ENCODE assay signal across 8 cellular contexts in genomic region chr12:116277393-116278258, GRCh38. TPM values are rescaled to one million over a fixed set of nuclear protein-coding genes. Genes with fewer than 3 reads are reported as not detected.
DNase-seq lines count a peak whose midpoint lies in the region; ATAC-seq, FAIRE-seq and TF ChIP-seq lines count a peak whose summit lies in the region.

Gene MED13L (minus strand): TSS chr12:116277693. CDS start chr12:116277131, 562 bp downstream.

- H3K4me1 ChIP-seq in mammary epithelial cell (ENCODE audit: insufficient read depth, low read length) (peaks cover 4% of the 10 kb centered on the region), small intestine (ENCODE audit: control insufficient read depth in 2 of 2, insufficient read depth in 1 of 2, low read depth in 1 of 2, low read length in 1 of 2) (peaks cover 0 to 4% of the 10 kb centered on the region in 2 donors)

- H3K4me2 ChIP-seq in mammary epithelial cell (ENCODE audit: insufficient read depth, low read depth, low read length), result peak within 1 kb of the TSS; percentile 95

- in situ Hi-C loops in mammary epithelial cell (cut with MboI; ENCODE audit: low sequenced_read_pairs in 2 of 2), result loop anchor here in 1 of 2 donors (25.0 kb wide), 1 partner anchor 335 kb away; no protein-coding TSS in a partner anchor

- dilution Hi-C loops in mammary epithelial cell (cut with HindIII; ENCODE audit: low sequenced_read_pairs), result no loop called here

- no peak for FAIRE-seq in small intestine (lab: Jason Lieb, UNC)

- no CpG with 5 or more reads among the region's 119 CpGs for WGBS in mammary epithelial cell (ENCODE audit: low coverage, missing lambda C conversion rate)
- WGBS in small intestine, 3 donors, result 0 to 1% (median 1%) methylated on average over 18 to 118 of the region's 119 CpGs

- TF ChIP-seq CTCF in WI38 (IDR thresholded peaks at IDR 0.05; ENCODE audit: low read depth, low read length), result no peak
- TF ChIP-seq CTCF in mammary epithelial cell (conservative IDR thresholded peaks at IDR 0.05 in 1 of 2, IDR thresholded peaks at IDR 0.05 in 1 of 2; ENCODE audit: extremely low read depth in 1 of 2, insufficient read depth in 1 of 2, low read depth in 1 of 2, low read length in 2 of 2), result peak in 1 of 2 donors; percentile 35

- peak within 1 kb of the TSS; percentile 98 for H2AFZ ChIP-seq in mammary epithelial cell (ENCODE audit: low read depth, low read length)

- H3K9ac ChIP-seq in mammary epithelial cell (ENCODE audit: insufficient read depth, low read length), result peak within 1 kb of the TSS; percentile 83

- no peaks in the 10 kb centered on the region for H4K20me1 ChIP-seq in mammary epithelial cell (ENCODE audit: insufficient read depth, low read length)

- H3K36me3 ChIP-seq in mammary epithelial cell (ENCODE audit: insufficient read depth, low read length), result no peaks in the 10 kb centered on the region
- H3K36me3 ChIP-seq in small intestine (ENCODE audit: control insufficient read depth in 2 of 2, insufficient read depth in 2 of 2, low read length in 2 of 2), result no peaks in the 10 kb centered on the region

- H3K27ac ChIP-seq in mammary epithelial cell (ENCODE audit: insufficient read depth, low read depth, low read length) (peak within 1 kb of the TSS; percentile 65), small intestine (ENCODE audit: low read depth in 1 of 2, low read length in 1 of 2) (peak within 1 kb of the TSS; percentile 86 to 96)

- H3K9me3 ChIP-seq in mammary epithelial cell (replicated peaks; ENCODE audit: insufficient read depth, low read length) (no peaks in the 10 kb centered on the region), small intestine (ENCODE audit: control insufficient read depth, low read depth) (no peaks in the 10 kb centered on the region)

- H3K79me2 ChIP-seq in mammary epithelial cell (ENCODE audit: insufficient read depth, low read length), result peaks cover 47% of the 10 kb centered on the region

- ATAC-seq in GM18519 (IDR thresholded peaks at IDR 0.05; ENCODE audit: low FRiP score, unreplicated experiment), result peak; percentile 61
- ATAC-seq in HG03045 (IDR thresholded peaks at IDR 0.05; ENCODE audit: unreplicated experiment), result peak; percentile 82

- CTCF ChIA-PET in mammary epithelial cell (lab: Charles Lee; ENCODE audit: low non-redundant PET), result interaction anchor here (0.7 kb wide), 1 partner anchor 112 kb away, joined by 10 read pairs; no protein-coding TSS in a partner anchor

- TSS peak; percentile 39 for BruUV-seq in mammary epithelial cell (replicated peaks; lab: Mats Ljungman, UMichigan)

- H3K27me3 ChIP-seq in mammary epithelial cell (ENCODE audit: insufficient read depth, low read length) (no peaks in the 10 kb centered on the region), small intestine (ENCODE audit: control insufficient read depth in 2 of 2, insufficient read depth in 2 of 2, low read length in 2 of 2) (no peaks in the 10 kb centered on the region)

- H3K4me3 ChIP-seq in WI38 (ENCODE audit: low read depth, low read length), result peak within 1 kb of the TSS; percentile 74
- H3K4me3 ChIP-seq in mammary epithelial cell (replicated peaks in 1 of 3; ENCODE audit: insufficient read depth in 1 of 3, low read depth in 2 of 3, low read length in 3 of 3), result peak within 1 kb of the TSS; percentile 72 to 91 (median 89)
- H3K4me3 ChIP-seq in small intestine (ENCODE audit: low read depth in 1 of 2, low read length in 2 of 2), result peak within 1 kb of the TSS; percentile 94 to 97

- intact Hi-C loops in mammary epithelial cell (cut with micrococcal nuclease), result loop anchor here (1.0 to 10.0 kb wide), 6 partner anchors 41 to 427 kb away; no protein-coding TSS in a partner anchor

- DNase-seq in 8988T (peak; percentile 98), NCI-H2171 treated with DMSO at 0.1 percent for 48 hours (lab: John Stamatoyannopoulos, UW) (peak; percentile 75), mammary epithelial cell (peak; percentile 83), iPS-NIHi11 (ENCODE audit: low spot score) (peak; percentile 99), small intestine (peak; percentile 84)

RNA-seq across cellular contexts. Expression of gene MED13L, which starts in this region (rescaled TPM):
- 100 to 1,000 TPM in 1 of 2 donors, 10 to 100 TPM in 1; 85.6 to 140 TPM for total RNA-seq in mammary epithelial cell
- polyA plus RNA-seq in mammary epithelial cell, result 20.5 TPM
- 61.0 TPM for polyA minus RNA-seq in mammary epithelial cell
- 10 to 100 TPM in 2 of 3 donors, 1 to 10 TPM in 1; 9.8 to 18.3 (median 10.3) TPM for polyA plus RNA-seq in small intestine

Comparison
In these comparisons a context has a peak if more than half of its experiments do, and no peak if none do; other contexts are left out.
1. Peak in every context shown above with its lines: DNase-seq, ATAC-seq, H3K4me3 ChIP-seq and H3K27ac ChIP-seq.